Comparison of ENCODE assay signal across 6 cellular contexts in the genomic region with DNA sequence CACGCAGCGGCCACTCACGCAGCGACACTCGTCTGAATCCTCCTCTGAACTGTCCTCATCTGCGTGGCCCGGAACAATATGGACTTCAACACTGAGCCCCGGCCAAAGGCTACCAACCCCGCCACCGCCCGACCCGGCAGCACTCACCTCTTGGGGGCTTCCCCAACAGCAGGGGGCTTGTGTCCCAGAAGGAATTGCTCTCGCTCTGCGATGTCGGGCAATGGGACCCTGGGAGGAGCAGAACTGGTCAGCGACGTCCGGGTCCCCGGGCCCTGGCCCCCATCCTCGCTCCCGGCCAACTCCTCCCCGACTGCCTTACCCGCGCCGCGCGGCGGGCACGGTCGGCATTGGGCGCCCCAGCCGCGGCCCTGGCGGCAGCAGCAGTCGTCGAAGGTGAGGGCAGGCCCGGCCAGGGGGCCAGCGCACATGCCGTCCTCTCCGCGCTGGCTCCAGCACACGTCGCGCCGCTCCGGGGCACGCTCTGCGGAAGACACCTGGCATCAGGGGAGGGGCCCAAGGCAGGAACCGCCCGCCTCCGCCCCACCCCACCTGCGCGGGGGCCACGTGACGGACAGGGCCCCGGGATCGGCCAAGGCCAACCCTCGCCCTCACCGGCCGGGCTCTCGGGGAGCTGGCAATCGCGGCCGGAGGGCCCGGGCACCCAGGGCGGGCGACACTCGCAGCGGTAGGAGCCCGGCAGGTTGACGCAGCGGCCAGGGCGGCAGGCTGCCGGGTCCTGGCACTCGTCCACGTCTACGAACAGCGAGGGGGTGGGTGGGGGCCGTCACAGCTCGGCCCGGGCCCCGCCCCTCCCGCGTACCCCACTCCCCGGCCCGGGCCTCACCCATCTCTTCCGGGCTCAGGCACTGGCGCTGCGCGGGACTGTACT. TPM values are rescaled to one million over a fixed set of nuclear protein-coding genes. Genes with fewer than 3 reads are reported as not detected.
DNase-seq lines count a peak whose midpoint lies in the region; ATAC-seq, FAIRE-seq and TF ChIP-seq lines count a peak whose summit lies in the region.

No MANE protein-coding gene starts in this region.

- peak; percentile 5 for ATAC-seq in GM18858 (IDR thresholded peaks at IDR 0.05; ENCODE audit: unreplicated experiment)
- ATAC-seq in HG03135 (IDR thresholded peaks at IDR 0.05; ENCODE audit: unreplicated experiment) = peak; percentile 50
- ATAC-seq in naive thymus-derived CD4-positive, alpha-beta T cell = peak; percentile 82

- no peak for DNase-seq in astrocyte (ENCODE audit: low read depth)
- DNase-seq in naive thymus-derived CD4-positive, alpha-beta T cell = peak in 1 of 9 donors; percentile 41
- no peak for DNase-seq in COR-L47 (lab: John Stamatoyannopoulos, UW)
- no peak for DNase-seq in COLO829 (ENCODE audit: low spot score)

- no peaks in the 10 kb centered on the region for H3K9me3 ChIP-seq in astrocyte (ENCODE audit: insufficient read depth, low read depth, low read length)
- H3K9me3 ChIP-seq in naive thymus-derived CD4-positive, alpha-beta T cell (ENCODE audit: control insufficient read depth in 2 of 3, low read length in 3 of 3) = no peaks in the 10 kb centered on the region

- no peaks in the 10 kb centered on the region for H3K9me3 Mint-ChIP-seq in astrocyte (ENCODE audit: unreplicated experiment)
- no peaks in the 10 kb centered on the region for H3K9me3 Mint-ChIP-seq in naive thymus-derived CD4-positive, alpha-beta T cell

- H3K79me2 ChIP-seq in astrocyte (ENCODE audit: insufficient read depth, low read length) = no peaks in the 10 kb centered on the region

- peaks cover 76% of the 10 kb centered on the region for H4K20me1 ChIP-seq in astrocyte (ENCODE audit: insufficient read depth, low read length)

- peak overlapping the region; percentile 58 for H3K27ac Mint-ChIP-seq in astrocyte (ENCODE audit: unreplicated experiment)
- H3K27ac Mint-ChIP-seq in naive thymus-derived CD4-positive, alpha-beta T cell = peak overlapping the region in 7 of 9 donors; percentile 48 to 92 (median 83)

- peaks cover 11% of the 10 kb centered on the region for H3K27me3 Mint-ChIP-seq in astrocyte (ENCODE audit: low read depth, unreplicated experiment)
- no peaks in the 10 kb centered on the region for H3K27me3 Mint-ChIP-seq in naive thymus-derived CD4-positive, alpha-beta T cell

- peaks cover 9% of the 10 kb centered on the region for H3K36me3 Mint-ChIP-seq in astrocyte (ENCODE audit: low read depth, unreplicated experiment)
- H3K36me3 Mint-ChIP-seq in naive thymus-derived CD4-positive, alpha-beta T cell = peaks cover 0 to 6% (median 2%) of the 10 kb centered on the region in 5 donors

- H3K9ac ChIP-seq in astrocyte (ENCODE audit: low read length) = peak overlapping the region; percentile 41

- no peak overlapping the region for H3K27ac ChIP-seq in astrocyte (ENCODE audit: low read depth, low read length)
- peak overlapping the region; percentile 74 for H3K27ac ChIP-seq in naive thymus-derived CD4-positive, alpha-beta T cell (ENCODE audit: low read depth, low read length)

- peak overlapping the region; percentile 45 for H3K4me3 ChIP-seq in astrocyte (ENCODE audit: insufficient read depth, low read depth, low read length)
- peak overlapping the region; percentile 71 for H3K4me3 ChIP-seq in naive thymus-derived CD4-positive, alpha-beta T cell (ENCODE audit: low read length)

- TF ChIP-seq CTCF in astrocyte (IDR thresholded peaks at IDR 0.05; ENCODE audit: insufficient read depth, low read depth, low read length) = no peak

- no peaks in the 10 kb centered on the region for H3K27me3 ChIP-seq in astrocyte (ENCODE audit: insufficient read depth, low read length)
- no peaks in the 10 kb centered on the region for H3K27me3 ChIP-seq in naive thymus-derived CD4-positive, alpha-beta T cell (ENCODE audit: control insufficient read depth in 2 of 2, insufficient read depth in 2 of 2, low read length in 2 of 2)

- CTCF ChIA-PET in naive thymus-derived CD4-positive, alpha-beta T cell (lab: Charles Lee) = interaction anchor here (0.7 to 9.8 kb wide), 12 partner anchors 9 to 73 kb away, joined by 3 to 126 read pairs (median 6); a partner anchor contains a TSS

- H3K4me1 Mint-ChIP-seq in astrocyte (ENCODE audit: low read depth, unreplicated experiment) = peaks cover 4% of the 10 kb centered on the region
- H3K4me1 Mint-ChIP-seq in naive thymus-derived CD4-positive, alpha-beta T cell = peaks cover 10 to 24% (median 17%) of the 10 kb centered on the region in 7 donors

- intact Hi-C loops in naive thymus-derived CD4-positive, alpha-beta T cell (cut with micrococcal nuclease) = loop anchor here (1.0 to 10.0 kb wide), 15 partner anchors 14 to 315 kb away; a partner anchor contains a TSS

- peaks cover 8% of the 10 kb centered on the region for H3K4me1 ChIP-seq in astrocyte (ENCODE audit: insufficient read depth, low read length)
- H3K4me1 ChIP-seq in naive thymus-derived CD4-positive, alpha-beta T cell (ENCODE audit: control insufficient read depth in 2 of 2, insufficient read depth in 2 of 2, low read length in 2 of 2) = peaks cover 12 to 18% of the 10 kb centered on the region in 2 donors

- POLR2A ChIA-PET in naive thymus-derived CD4-positive, alpha-beta T cell (lab: Charles Lee) = interaction anchor here (0.6 to 14.3 kb wide), 20 partner anchors 9 to 321 kb away, joined by 3 to 186 read pairs (median 9); a partner anchor contains a TSS

- peaks cover 16% of the 10 kb centered on the region for H3K36me3 ChIP-seq in astrocyte (ENCODE audit: insufficient read depth, low read length)
- peaks cover 0 to 49% (median 4%) of the 10 kb centered on the region in 3 experiments for H3K36me3 ChIP-seq in naive thymus-derived CD4-positive, alpha-beta T cell (ENCODE audit: control insufficient read depth in 2 of 3, insufficient read depth in 3 of 3, low read length in 3 of 3)

- H3K4me2 ChIP-seq in astrocyte (ENCODE audit: low read length) = peak overlapping the region; percentile 91

- peak overlapping the region; percentile 32 for H2AFZ ChIP-seq in astrocyte (ENCODE audit: low read depth, low read length)

- no peak for FAIRE-seq in astrocyte (lab: Jason Lieb, UNC)

- H3K4me3 Mint-ChIP-seq in astrocyte (ENCODE audit: unreplicated experiment) = peak overlapping the region; percentile 71
- peak overlapping the region; percentile 81 to 90 (median 84) for H3K4me3 Mint-ChIP-seq in naive thymus-derived CD4-positive, alpha-beta T cell

RNA-seq across cellular contexts. Expression of a gene that starts 14.8 kb away (rescaled TPM):
- total RNA-seq in astrocyte = 106 and 128 TPM in 2 replicates
- 10 to 100 TPM; 63.2 to 79.8 (median 70.4) TPM for total RNA-seq in naive thymus-derived CD4-positive, alpha-beta T cell
- polyA plus RNA-seq in naive thymus-derived CD4-positive, alpha-beta T cell = 10 to 100 TPM; 27.0 to 69.1 TPM

RNA-seq across cellular contexts. Expression of a gene that starts 18.5 kb away (rescaled TPM):
- 33.2 and 36.5 TPM in 2 replicates for total RNA-seq in astrocyte
- total RNA-seq in naive thymus-derived CD4-positive, alpha-beta T cell = 100 to 1,000 TPM in 4 of 5 experiments, 10 to 100 TPM in 1; 91.4 to 288 (median 280) TPM
- 10 to 100 TPM; 18.7 to 41.2 TPM for polyA plus RNA-seq in naive thymus-derived CD4-positive, alpha-beta T cell

RNA-seq across cellular contexts. Expression of a gene that starts 30.6 kb away (rescaled TPM):
- total RNA-seq in astrocyte = 40.4 and 45.1 TPM in 2 replicates
- 10 to 100 TPM; 29.1 to 40.9 (median 32.9) TPM for total RNA-seq in naive thymus-derived CD4-positive, alpha-beta T cell
- 10 to 100 TPM; 82.6 to 86.0 TPM for polyA plus RNA-seq in naive thymus-derived CD4-positive, alpha-beta T cell

RNA-seq across cellular contexts. Expression of a gene that starts 32.7 kb away (rescaled TPM):
- 45.2 and 47.5 TPM in 2 replicates for total RNA-seq in astrocyte
- total RNA-seq in naive thymus-derived CD4-positive, alpha-beta T cell = 10 to 100 TPM; 33.0 to 59.7 (median 45.3) TPM
- 100 to 1,000 TPM in 1 of 2 donors, 10 to 100 TPM in 1; 87.7 to 115 TPM for polyA plus RNA-seq in naive thymus-derived CD4-positive, alpha-beta T cell

RNA-seq across cellular contexts. Expression of a gene that starts 36.2 kb away (rescaled TPM):
- total RNA-seq in astrocyte = 9.4 and 10.1 TPM in 2 replicates
- 100 to 1,000 TPM; 108 to 207 (median 128) TPM for total RNA-seq in naive thymus-derived CD4-positive, alpha-beta T cell
- 10 to 100 TPM; 12.3 to 14.2 TPM for polyA plus RNA-seq in naive thymus-derived CD4-positive, alpha-beta T cell

Comparison
In these comparisons a context has a peak if more than half of its experiments do, and no peak if none do; other contexts are left out.
1. ATAC-seq: peak in every context shown above with its lines; median percentile 82 in naive thymus-derived CD4-positive, alpha-beta T cell; 50 in HG03135; 5 in GM18858.